Comparison of ENCODE assay signal across 9 cellular contexts in the genomic region with DNA sequence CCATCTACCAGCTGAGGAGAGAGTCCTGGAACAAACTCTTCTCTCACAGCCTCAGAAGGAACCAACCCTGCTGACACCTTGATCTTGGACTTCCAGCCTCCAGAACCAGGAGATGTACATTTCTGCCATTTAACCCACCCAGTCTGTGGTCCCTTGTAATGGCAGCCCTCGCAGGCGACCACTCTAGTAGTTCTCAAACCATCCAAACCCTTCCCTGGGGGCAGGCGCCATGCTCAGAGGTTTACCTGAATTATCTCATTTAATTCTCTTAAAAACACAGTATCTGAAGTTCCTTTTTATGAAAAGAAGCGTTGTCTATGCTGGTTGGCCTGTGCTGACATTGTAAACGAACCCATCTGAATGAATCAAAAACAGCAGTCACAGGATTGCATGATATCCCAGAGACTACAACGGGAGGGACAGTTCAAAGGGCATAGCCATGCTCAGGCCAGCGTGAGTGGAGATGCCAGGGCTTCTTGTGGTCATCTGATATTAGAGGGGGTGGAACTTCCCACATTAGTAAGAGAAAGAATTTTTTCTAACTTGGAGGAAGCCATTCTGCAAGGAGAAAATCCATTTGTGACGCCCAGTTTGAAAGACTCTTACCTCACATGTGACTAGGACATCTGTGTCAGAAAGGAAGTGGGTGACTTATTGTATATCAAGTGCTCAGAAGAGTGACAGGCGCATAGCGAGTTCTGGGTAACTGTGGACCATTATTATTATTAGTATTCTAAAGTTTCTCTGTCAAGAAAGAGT. TPM values are rescaled to one million over a fixed set of nuclear protein-coding genes. Genes with fewer than 3 reads are reported as not detected.
DNase-seq lines count a peak whose midpoint lies in the region; ATAC-seq lines count a peak whose summit lies in the region.
"Had no signal": no experiment of that assay in that cellular context is flagged by ENCODE, and none has a peak within 500 bp of the region (broad histone marks: within the 10 kb centered on the region; RNA-seq: fewer than 3 reads in every experiment).

No MANE protein-coding gene starts in this region.

- no peaks in the 10 kb centered on the region for H3K9me3 Mint-ChIP-seq in activated CD4-positive, alpha-beta memory T cell treated with anti-CD3 and anti-CD28 coated beads, Interleukin-2, amount 10 ng/mL, durations not matched to agents 7 days and 5 days
- H3K9me3 Mint-ChIP-seq: neural crest cell had no signal

- H3K4me3 ChIP-seq in skin epidermis, result no peak overlapping the region

- POLR2A ChIA-PET in activated CD4-positive, alpha-beta memory T cell treated with anti-CD3 and anti-CD28 coated beads, Interleukin-2, amount 10 ng/mL, durations not matched to agents 7 days and 5 days (lab: Charles Lee), result interaction anchor here (0.9 to 14.8 kb wide), 14 partner anchors 8 to 729 kb away, joined by 3 to 356 read pairs (median 7); partner anchors contain the start of genes EZR, MRPL18 and TAGAP

- H3K27ac ChIP-seq in skin epidermis, result peak overlapping the region in 15 of 21 experiments; percentile 14 to 87 (median 72)

- H3K4me3 Mint-ChIP-seq in activated CD4-positive, alpha-beta memory T cell treated with anti-CD3 and anti-CD28 coated beads, Interleukin-2, amount 10 ng/mL, durations not matched to agents 7 days and 5 days, result peak overlapping the region; percentile 26
- H3K4me3 Mint-ChIP-seq: neural crest cell had no signal

- ATAC-seq in GM18907 (IDR thresholded peaks at IDR 0.05; ENCODE audit: unreplicated experiment), result peak; percentile 75
- ATAC-seq in HG03097 (IDR thresholded peaks at IDR 0.05; ENCODE audit: low FRiP score, unreplicated experiment), result peak; percentile 69

- DNase-seq in activated CD4-positive, alpha-beta memory T cell treated with anti-CD3 and anti-CD28 coated beads, Interleukin-2, amount 10 ng/mL, durations not matched to agents 7 days and 5 days, result peak; percentile 44
- DNase-seq in NCI-H2107 (lab: John Stamatoyannopoulos, UW) (no peak), NCI-H1105 treated with DMSO at 0.1 percent for 48 hours (lab: John Stamatoyannopoulos, UW) (no peak), EL (no peak)

- peaks cover 10% of the 10 kb centered on the region for H3K36me3 Mint-ChIP-seq in activated CD4-positive, alpha-beta memory T cell treated with anti-CD3 and anti-CD28 coated beads, Interleukin-2, amount 10 ng/mL, durations not matched to agents 7 days and 5 days (ENCODE audit: low read depth)

- H3K4me1 Mint-ChIP-seq in activated CD4-positive, alpha-beta memory T cell treated with anti-CD3 and anti-CD28 coated beads, Interleukin-2, amount 10 ng/mL, durations not matched to agents 7 days and 5 days, result peaks cover 80% of the 10 kb centered on the region
- H3K4me1 Mint-ChIP-seq: neural crest cell had no signal

- H3K27me3 Mint-ChIP-seq in activated CD4-positive, alpha-beta memory T cell treated with anti-CD3 and anti-CD28 coated beads, Interleukin-2, amount 10 ng/mL, durations not matched to agents 7 days and 5 days, result peaks cover 2% of the 10 kb centered on the region

- H3K27ac Mint-ChIP-seq in activated CD4-positive, alpha-beta memory T cell treated with anti-CD3 and anti-CD28 coated beads, Interleukin-2, amount 10 ng/mL, durations not matched to agents 7 days and 5 days, result peak overlapping the region; percentile 95

- CTCF ChIA-PET in activated CD4-positive, alpha-beta memory T cell treated with anti-CD3 and anti-CD28 coated beads, Interleukin-2, amount 10 ng/mL, durations not matched to agents 7 days and 5 days (lab: Charles Lee), result interaction anchor here (1.2 to 4.3 kb wide), 7 partner anchors 17 to 73 kb away, joined by 5 to 28 read pairs (median 10); partner anchors contain the start of gene TAGAP

RNA-seq across cellular contexts. Expression of gene TAGAP, which starts 17.2 kb away (rescaled TPM):
- total RNA-seq in activated CD4-positive, alpha-beta memory T cell treated with anti-CD3 and anti-CD28 coated beads, Interleukin-2, amount 10 ng/mL, durations not matched to agents 7 days and 5 days, result 10 to 100 TPM; 52.0 to 53.2 TPM
- total RNA-seq: endothelial cell of umbilical vein, neural crest cell had no signal
